In genomic region chr6:31737315-31738047, GRCh38 we compare ENCODE assay signal across 8 cellular contexts. TPM values are rescaled to one million over a fixed set of nuclear protein-coding genes. Genes with fewer than 3 reads are reported as not detected.
DNase-seq lines count a peak whose midpoint lies in the region; ATAC-seq and TF ChIP-seq lines count a peak whose summit lies in the region.

No MANE protein-coding gene starts in this region.

- TF ChIP-seq CTCF in PC-3 (conservative IDR thresholded peaks at IDR 0.05; ENCODE audit: low read depth, low read length) (no peak), osteocyte (IDR thresholded peaks at IDR 0.05) (no peak)

- H3K9me3 ChIP-seq in PC-3 (ENCODE audit: low read length), result no peaks in the 10 kb centered on the region
- no peaks in the 10 kb centered on the region for H3K9me3 ChIP-seq in duodenal mucosa (ENCODE audit: control insufficient read depth in 1 of 2, low read length in 2 of 2)

- no peaks in the 10 kb centered on the region for H3K9me2 ChIP-seq in PC-3 (replicated peaks; ENCODE audit: low read length)

- intact Hi-C loops in PC-3 (cut with micrococcal nuclease), result loop anchor here (5.0 kb wide), 2 partner anchors 80 to 95 kb away; partner anchors contain the start of genes HSPA1A and HSPA1L

- peaks cover 45% of the 10 kb centered on the region for H3K36me3 Mint-ChIP-seq in activated naive CD4-positive, alpha-beta T cell treated with anti-CD3 and anti-CD28 coated beads, Interleukin-2, amount 10 ng/mL, durations not matched to agents 7 days and 5 days
- H3K36me3 Mint-ChIP-seq in osteocyte (ENCODE audit: unreplicated experiment), result peaks cover 9% of the 10 kb centered on the region

- H3K27ac ChIP-seq in PC-3 (ENCODE audit: low read length) (peak overlapping the region; percentile 87), duodenal mucosa (ENCODE audit: low read depth, low read length) (peak overlapping the region; percentile 94)

- peak overlapping the region; percentile 85 for H3K4me2 ChIP-seq in PC-3 (ENCODE audit: low read length)

- H3K9ac ChIP-seq in PC-3 (ENCODE audit: low read length) (peak overlapping the region; percentile 34), duodenal mucosa (ENCODE audit: low read depth in 1 of 2, low read length in 2 of 2) (peak overlapping the region; percentile 97)

- H3K27ac Mint-ChIP-seq in activated naive CD4-positive, alpha-beta T cell treated with anti-CD3 and anti-CD28 coated beads, Interleukin-2, amount 10 ng/mL, durations not matched to agents 7 days and 5 days, result peak overlapping the region; percentile 93
- H3K27ac Mint-ChIP-seq in osteocyte (ENCODE audit: unreplicated experiment), result peak overlapping the region; percentile 96

- peak overlapping the region; percentile 40; the same call in 1 of the 2 replicates for H3K4me3 ChIP-seq in PC-3 (ENCODE audit: low read length)
- peak overlapping the region; percentile 52 to 91 for H3K4me3 ChIP-seq in duodenal mucosa (ENCODE audit: low read depth in 1 of 2, low read length in 2 of 2)

- peaks cover 69% of the 10 kb centered on the region for H3K4me1 Mint-ChIP-seq in activated naive CD4-positive, alpha-beta T cell treated with anti-CD3 and anti-CD28 coated beads, Interleukin-2, amount 10 ng/mL, durations not matched to agents 7 days and 5 days
- H3K4me1 Mint-ChIP-seq in osteocyte (ENCODE audit: unreplicated experiment), result peaks cover 56% of the 10 kb centered on the region

- POLR2A ChIA-PET in PC-3 (lab: Charles Lee; ENCODE audit: unreplicated experiment), result interaction anchor here (0.7 to 1.0 kb wide), 2 partner anchors 10 to 36 kb away, joined by 3 to 4 read pairs; no protein-coding TSS in a partner anchor

- DNase-seq in activated naive CD4-positive, alpha-beta T cell treated with anti-CD3 and anti-CD28 coated beads, Interleukin-2, amount 10 ng/mL, durations not matched to agents 7 days and 5 days, result peak; percentile 55
- DNase-seq in activated naive CD4-positive, alpha-beta T cell (lab: John Stamatoyannopoulos, UW), result no peak
- DNase-seq in PC-3 (no peak), osteocyte (ENCODE audit: extremely low spot score, unreplicated experiment) (no peak), inferior parietal cortex (ENCODE audit: extremely low spot score) (no peak)
- no peak for DNase-seq in effector CD4-positive, alpha-beta T cell

- BruUV-seq in PC-3 (replicated peaks; lab: Mats Ljungman, UMichigan), result no TSS peak

- H3K4me1 ChIP-seq in PC-3 (ENCODE audit: insufficient read depth, low read length) (peaks cover 54% of the 10 kb centered on the region), duodenal mucosa (ENCODE audit: control insufficient read depth in 1 of 2, insufficient read depth in 2 of 2, low read length in 2 of 2) (peaks cover 45 to 57% of the 10 kb centered on the region in 2 donors)

- peak overlapping the region; percentile 100 for H3K4me3 Mint-ChIP-seq in activated naive CD4-positive, alpha-beta T cell treated with anti-CD3 and anti-CD28 coated beads, Interleukin-2, amount 10 ng/mL, durations not matched to agents 7 days and 5 days
- H3K4me3 Mint-ChIP-seq in osteocyte (ENCODE audit: unreplicated experiment), result peak overlapping the region; percentile 46

- peaks cover 13% of the 10 kb centered on the region for H4K20me1 ChIP-seq in PC-3 (ENCODE audit: low read length)

- no peaks in the 10 kb centered on the region for H3F3A ChIP-seq in PC-3 (ENCODE audit: low read length, unreplicated experiment)

- no peak for ATAC-seq in PC-3
- ATAC-seq in GM19351 (IDR thresholded peaks at IDR 0.05; ENCODE audit: unreplicated experiment), result no peak

- peaks cover 53% of the 10 kb centered on the region for H3K79me2 ChIP-seq in PC-3 (ENCODE audit: low read length)

- H3K9me3 Mint-ChIP-seq in activated naive CD4-positive, alpha-beta T cell treated with anti-CD3 and anti-CD28 coated beads, Interleukin-2, amount 10 ng/mL, durations not matched to agents 7 days and 5 days, result no peaks in the 10 kb centered on the region
- H3K9me3 Mint-ChIP-seq in osteocyte (ENCODE audit: unreplicated experiment), result no peaks in the 10 kb centered on the region

- H3K27me3 Mint-ChIP-seq in activated naive CD4-positive, alpha-beta T cell treated with anti-CD3 and anti-CD28 coated beads, Interleukin-2, amount 10 ng/mL, durations not matched to agents 7 days and 5 days, result peaks cover 5% of the 10 kb centered on the region
- no peaks in the 10 kb centered on the region for H3K27me3 Mint-ChIP-seq in osteocyte (ENCODE audit: unreplicated experiment)

- peak overlapping the region; percentile 44 for H2AFZ ChIP-seq in PC-3 (ENCODE audit: low read length)

- H3K36me3 ChIP-seq in PC-3 (ENCODE audit: low read depth, low read length), result peaks cover 22% of the 10 kb centered on the region
- H3K36me3 ChIP-seq in duodenal mucosa (ENCODE audit: control insufficient read depth in 1 of 2, insufficient read depth in 2 of 2, low read length in 2 of 2), result peaks cover 15 to 17% of the 10 kb centered on the region in 2 donors

- CTCF ChIA-PET in activated naive CD4-positive, alpha-beta T cell treated with anti-CD3 and anti-CD28 coated beads, Interleukin-2, amount 10 ng/mL, durations not matched to agents 7 days and 5 days (lab: Charles Lee), result interaction anchor here (0.8 to 3.7 kb wide), 12 partner anchors 8 to 94 kb away, joined by 3 to 23 read pairs (median 4); partner anchors contain the start of genes DDAH2, GPANK1, LY6G5C and VARS1
- CTCF ChIA-PET in PC-3 (lab: Charles Lee), result interaction anchor here (0.6 to 1.2 kb wide), 4 partner anchors 23 to 94 kb away, joined by 3 to 6 read pairs (median 4); no protein-coding TSS in a partner anchor

- H3K27me3 ChIP-seq in PC-3 (ENCODE audit: low read length) (no peaks in the 10 kb centered on the region), duodenal mucosa (ENCODE audit: control insufficient read depth in 1 of 2, insufficient read depth in 2 of 2, low read length in 2 of 2) (no peaks in the 10 kb centered on the region)

RNA-seq across cellular contexts. Expression of gene CLIC1, which starts 1.2 kb away (rescaled TPM):
- 708 and 743 TPM in 2 replicates for total RNA-seq in PC-3 (2014; rRNA removed)
- total RNA-seq in osteocyte, result 230 and 242 TPM in 2 replicates

RNA-seq across cellular contexts. Expression of gene MSH5, which starts 2.3 kb away (rescaled TPM):
- 22.7 and 23.0 TPM in 2 replicates for total RNA-seq in PC-3 (2014; rRNA removed)
- total RNA-seq in osteocyte, result 18.4 and 20.9 TPM in 2 replicates

RNA-seq across cellular contexts. Expression of gene DDAH2, which starts 8.4 kb away (rescaled TPM):
- total RNA-seq in PC-3 (2014; rRNA removed) (65.5 and 71.6 TPM in 2 replicates), osteocyte (91.4 and 96.3 TPM in 2 replicates)

RNA-seq across cellular contexts. Expression of gene MPIG6B, which starts 14.3 kb away (rescaled TPM):
- total RNA-seq in PC-3 (2014; rRNA removed) (not detected in 2 replicates), osteocyte (not detected in 2 replicates)

RNA-seq across cellular contexts. Expression of gene LY6G6C, which starts 15.9 kb away (rescaled TPM):
- 0.22 TPM in 1 of 2 replicates, not detected in the other for total RNA-seq in PC-3 (2014; rRNA removed)
- total RNA-seq in osteocyte, result not detected in 2 replicates
